7 cellular contexts compared by ENCODE assay signal in genomic region chr15:33132722-33133345, GRCh38.
A peak's percentile ranks its signal among the peaks of the same experiment; 100 is the strongest.
DNase-seq lines count a peak whose midpoint lies in the region; ATAC-seq and TF ChIP-seq lines count a peak whose summit lies in the region.

No MANE protein-coding gene starts in this region.

- POLR2A ChIA-PET in IMR-90 (lab: Charles Lee; ENCODE audit: unreplicated experiment) = no interaction called here

- H3K27ac ChIP-seq in DOHH2 (ENCODE audit: low read depth, low read length) (no peak overlapping the region), IMR-90 (ENCODE audit: insufficient read depth, low read length) (no peak overlapping the region), trophoblast cell (ENCODE audit: low read depth, low read length) (no peak overlapping the region)

- intact Hi-C loops in IMR-90 (cut with micrococcal nuclease) = loop anchor here (1.0 to 10.0 kb wide), 4 partner anchors 47 to 481 kb away; no protein-coding TSS in a partner anchor

- TF ChIP-seq CTCF in DOHH2 (IDR thresholded peaks at IDR 0.05; ENCODE audit: low read depth, low read length, poor library complexity, severe bottlenecking) (peak; percentile 56), IMR-90 (conservative IDR thresholded peaks at IDR 0.05; ENCODE audit: low read depth, low read length) (peak; percentile 89)

- WGBS in IMR-90 (ENCODE audit: extremely low coverage in 2 of 2, insufficient read length in 1 of 2), 2 experiments = 100% methylated on average over 1 of the region's 3 CpGs; no CpG with 5 or more reads in 1 of the 2 experiments
- no CpG with 5 or more reads among the region's 3 CpGs for WGBS in trophoblast cell (ENCODE audit: extremely low coverage, insufficient coverage, insufficient read length)

- H3K4ac ChIP-seq in IMR-90 (ENCODE audit: low read depth, low read length) = peak overlapping the region; percentile 82
- no peak overlapping the region for H3K4ac ChIP-seq in trophoblast cell (ENCODE audit: low read depth, low read length)

- peak overlapping the region; percentile 40; the same call in 1 of the 2 replicates for H4K5ac ChIP-seq in IMR-90 (ENCODE audit: low read depth, low read length)

- in situ Hi-C loops in IMR-90 (cut with MboI; ENCODE audit: low sequenced_read_pairs) = loop anchor here (5.0 kb wide), 2 partner anchors 116 to 486 kb away; no protein-coding TSS in a partner anchor

- H3K14ac ChIP-seq in IMR-90 (replicated peaks; ENCODE audit: low read depth, low read length) (peak overlapping the region; percentile 55; the same call in 1 of the 2 replicates), trophoblast cell (ENCODE audit: low read length) (no peak overlapping the region)

- dilution Hi-C loops in IMR-90 (cut with HindIII; ENCODE audit: low sequenced_read_pairs, unreplicated experiment) = no loop called here

- H3K79me1 ChIP-seq in IMR-90 (ENCODE audit: low read depth in 1 of 2, low read length in 2 of 2) (peaks cover 7 to 25% of the 10 kb centered on the region in 2 experiments), trophoblast cell (ENCODE audit: low read length) (no peaks in the 10 kb centered on the region)

- H2AFZ ChIP-seq in IMR-90 (replicated peaks; ENCODE audit: low read length, poor library complexity) = peak overlapping the region; percentile 80
- H2AFZ ChIP-seq in trophoblast cell (ENCODE audit: insufficient read depth, low read length, poor library complexity) = no peak overlapping the region

- peak overlapping the region; percentile 61 for H2AK9ac ChIP-seq in IMR-90 (replicated peaks; ENCODE audit: low read depth, low read length, poor library complexity)

- H2BK12ac ChIP-seq in trophoblast cell (ENCODE audit: low read length) = no peak overlapping the region

- peak overlapping the region in 1 of 2 experiments; percentile 85; a peak in 2 of 4 replicates for H4K8ac ChIP-seq in IMR-90 (ENCODE audit: low read depth in 2 of 2, low read length in 2 of 2)
- H4K8ac ChIP-seq in trophoblast cell (ENCODE audit: low read depth, low read length) = no peak overlapping the region

- H2BK20ac ChIP-seq in IMR-90 (ENCODE audit: low read depth, low read length) = peak overlapping the region; percentile 89

- H3K23ac ChIP-seq in IMR-90 (ENCODE audit: low read depth, low read length) = peak overlapping the region; percentile 59; the same call in 1 of the 2 replicates
- no peak overlapping the region for H3K23ac ChIP-seq in trophoblast cell (ENCODE audit: low read length)

- H3K4me2 ChIP-seq in DOHH2 (ENCODE audit: low read length) (no peak overlapping the region), IMR-90 (ENCODE audit: low read depth, low read length) (no peak overlapping the region), trophoblast cell (ENCODE audit: low read length) (no peak overlapping the region)

- H3K36me3 ChIP-seq in DOHH2 (ENCODE audit: control insufficient read depth, low read length) = no peaks in the 10 kb centered on the region
- no peaks in the 10 kb centered on the region for H3K36me3 ChIP-seq in IMR-90 (ENCODE audit: control insufficient read depth, insufficient read depth, low read length)
- no peaks in the 10 kb centered on the region for H3K36me3 ChIP-seq in trophoblast cell (ENCODE audit: control insufficient read depth in 1 of 2, insufficient read depth in 2 of 2, low read length in 2 of 2)

- H3K4me3 ChIP-seq in DOHH2 (ENCODE audit: low read length) (no peak overlapping the region), IMR-90 (ENCODE audit: insufficient read depth, low read depth, low read length) (no peak overlapping the region), trophoblast cell (ENCODE audit: low read depth, low read length) (no peak overlapping the region)

- H2BK120ac ChIP-seq in IMR-90 (ENCODE audit: low read depth, low read length) (peak overlapping the region; percentile 87), trophoblast cell (ENCODE audit: insufficient read depth, low read length, poor library complexity) (no peak overlapping the region)

- H3K56ac ChIP-seq in IMR-90 (ENCODE audit: extremely low read depth, insufficient read depth, low read length) = peak overlapping the region; percentile 46; the same call in 1 of the 2 replicates

- ATAC-seq in IMR-90 (ENCODE audit: low read depth) (peak; percentile 94), GM21381 (IDR thresholded peaks at IDR 0.05; ENCODE audit: unreplicated experiment) (no peak), GM21619 (IDR thresholded peaks at IDR 0.05; ENCODE audit: unreplicated experiment) (no peak)

- 0 out of 2 replicates have a peak, but pooled peaks cover 3% of the 10 kb centered on the region for H3K27me3 ChIP-seq in DOHH2 (ENCODE audit: control insufficient read depth, low read length)
- H3K27me3 ChIP-seq in IMR-90 (ENCODE audit: control insufficient read depth, insufficient read depth, low read length) = no peaks in the 10 kb centered on the region
- H3K27me3 ChIP-seq in trophoblast cell (ENCODE audit: insufficient read depth, low read length) = no peaks in the 10 kb centered on the region

- no peaks in the 10 kb centered on the region for H3K9me2 ChIP-seq in DOHH2 (replicated peaks; ENCODE audit: control insufficient read depth, low read length)

- H3K79me2 ChIP-seq in DOHH2 (ENCODE audit: control insufficient read depth, low read length) (no peaks in the 10 kb centered on the region), trophoblast cell (ENCODE audit: control insufficient read depth, insufficient read depth, low read length, poor library complexity) (no peaks in the 10 kb centered on the region)

- no peaks in the 10 kb centered on the region for H4K20me1 ChIP-seq in DOHH2 (ENCODE audit: control insufficient read depth, insufficient read depth, low read depth, low read length)
- no peaks in the 10 kb centered on the region for H4K20me1 ChIP-seq in IMR-90 (ENCODE audit: insufficient read depth, low read length)

- H4K91ac ChIP-seq in IMR-90 (ENCODE audit: insufficient read depth, low read depth, low read length) (peak overlapping the region; percentile 78), trophoblast cell (ENCODE audit: low read depth, low read length) (no peak overlapping the region)

- H2BK5ac ChIP-seq in IMR-90 (ENCODE audit: low read depth, low read length, poor library complexity, severe bottlenecking) (peak overlapping the region; percentile 77), trophoblast cell (ENCODE audit: low read depth, low read length, poor library complexity) (no peak overlapping the region)

- H3F3A ChIP-seq in DOHH2 (ENCODE audit: control insufficient read depth, insufficient read depth) = no peaks in the 10 kb centered on the region

- H3K9ac ChIP-seq in IMR-90 (ENCODE audit: low read depth, low read length) = no peak overlapping the region; the same call in 1 of the 2 replicates
- H3K9ac ChIP-seq in trophoblast cell (ENCODE audit: low read length) = no peak overlapping the region

- peaks cover 5% of the 10 kb centered on the region for H3K9me1 ChIP-seq in IMR-90 (ENCODE audit: insufficient read depth, low read length)

- TF ChIP-seq POLR2A in IMR-90 (IDR thresholded peaks at IDR 0.05; ENCODE audit: low read depth, low read length) = no peak

- DNase-seq in IMR-90 (peak; percentile 76), SHP77 treated with DMSO at 0.1 percent for 48 hours (lab: John Stamatoyannopoulos, UW) (peak; percentile 56), fibroblast of gingiva (ENCODE audit: low read depth) (peak; percentile 49), trophoblast cell (peak; percentile 62 to 83)

- no peak overlapping the region for H4K12ac ChIP-seq in trophoblast cell (ENCODE audit: low read depth, low read length)

- H2BK15ac ChIP-seq in IMR-90 (ENCODE audit: low read depth, low read length) = peak overlapping the region; percentile 85; the same call in 2 of the 3 replicates

- TF ChIP-seq RAD21 in IMR-90 (IDR thresholded peaks at IDR 0.05; ENCODE audit: low read length) = peak; percentile 95

- H3K9me3 ChIP-seq in DOHH2 (ENCODE audit: control insufficient read depth, insufficient read depth, low read length) (no peaks in the 10 kb centered on the region), IMR-90 (ENCODE audit: control insufficient read depth, insufficient read depth, low read length) (no peaks in the 10 kb centered on the region), trophoblast cell (ENCODE audit: insufficient read depth, low read depth, low read length) (no peaks in the 10 kb centered on the region)

- peak overlapping the region; percentile 47 for H3K18ac ChIP-seq in IMR-90 (ENCODE audit: low read depth, low read length)
- H3K18ac ChIP-seq in trophoblast cell (ENCODE audit: low read length) = no peak overlapping the region

- H2AK5ac ChIP-seq in IMR-90 (ENCODE audit: low read depth, low read length) = peak overlapping the region; percentile 79
- no peak overlapping the region for H2AK5ac ChIP-seq in trophoblast cell (ENCODE audit: low read length)

- CTCF ChIA-PET in IMR-90 (lab: Yijun Ruan, JAX) = interaction anchor here (0.6 to 3.1 kb wide), 23 partner anchors 9 to 482 kb away, joined by 3 to 35 read pairs (median 4); no protein-coding TSS in a partner anchor

- no peaks in the 10 kb centered on the region for H3K4me1 ChIP-seq in DOHH2 (ENCODE audit: control insufficient read depth, low read length)
- H3K4me1 ChIP-seq in IMR-90 (ENCODE audit: control insufficient read depth, insufficient read depth, low read length) = peaks cover 11% of the 10 kb centered on the region
- H3K4me1 ChIP-seq in trophoblast cell (ENCODE audit: control insufficient read depth in 1 of 2, insufficient read depth in 2 of 2, low read length in 2 of 2) = peaks cover 0 to 2% of the 10 kb centered on the region in 2 experiments

- no TSS peak for BruUV-seq in IMR-90 (replicated peaks; lab: Mats Ljungman, UMichigan)

TF ChIP-seq in IMR-90, 13 proteins besides CTCF, POLR2A, EP300 and RAD21 (continues in another document):
- TF ChIP-seq FOS (IDR thresholded peaks at IDR 0.05; ENCODE audit: low read depth, low read length) (no peak), ELK1 (IDR thresholded peaks at IDR 0.05; ENCODE audit: borderline replicate concordance, low read depth, low read length) (no peak), MAFK (IDR thresholded peaks at IDR 0.05; ENCODE audit: low read depth, low read length) (no peak), NFE2L2 (IDR thresholded peaks at IDR 0.05; ENCODE audit: low read depth, low read length) (no peak), SMC3 (IDR thresholded peaks at IDR 0.05; ENCODE audit: low read depth, low read length) (peak; percentile 96), CEBPB (IDR thresholded peaks at IDR 0.05; ENCODE audit: low read depth, low read length) (peak; percentile 28; the same call in 1 of the 2 replicates), BHLHE40 (IDR thresholded peaks at IDR 0.05; ENCODE audit: low read depth, low read length) (peak; percentile 36; the same call in 1 of the 2 replicates), RCOR1 (IDR thresholded peaks at IDR 0.05; ENCODE audit: insufficient replicate concordance, low read length) (no peak)
